ENCODE assay signal across 1 cellular context in genomic region chr10:72061491-72061890, GRCh38.
TF ChIP-seq lines count a peak whose summit lies in the region.

No MANE protein-coding gene starts in this region.

TF ChIP-seq in HepG2, 621 proteins besides CTCF, POLR2A, EP300 and RAD21 (continued from another document):
- TF ChIP-seq ZNF687 (CRISPR knock-in tag; IDR thresholded peaks at IDR 0.05), result peak; percentile 48; the same call in 1 of the 2 replicates
- peak; percentile 74 for TF ChIP-seq STAG1 (CRISPR knock-in tag; IDR thresholded peaks at IDR 0.05)
- TF ChIP-seq TBX2 (CRISPR knock-in tag; IDR thresholded peaks at IDR 0.05; ENCODE audit: borderline replicate concordance), result 0 out of 2 replicates have a peak, but pooled peaks have one; percentile 35
- TF ChIP-seq CCDC6 (CRISPR knock-in tag; IDR thresholded peaks at IDR 0.05), result 0 out of 2 replicates have a peak, but pooled peaks have one; percentile 21
- TF ChIP-seq FOXA3 (CRISPR knock-in tag; IDR thresholded peaks at IDR 0.05), result no peak
- no peak for TF ChIP-seq ZNF282 (IDR thresholded peaks at IDR 0.05; ENCODE audit: partially characterized antibody)
- TF ChIP-seq HBP1 (CRISPR knock-in tag; IDR thresholded peaks at IDR 0.05; ENCODE audit: low read depth), result no peak
- TF ChIP-seq RFXAP (CRISPR knock-in tag; IDR thresholded peaks at IDR 0.05; ENCODE audit: borderline replicate concordance), result no peak
- TF ChIP-seq SALL1 (CRISPR knock-in tag; IDR thresholded peaks at IDR 0.05), result peak; percentile 45
- TF ChIP-seq SRSF1 (optimal IDR thresholded peaks at IDR 0.05; ENCODE audit: low read depth, low read length), result no peak
- TF ChIP-seq HMGXB4 (CRISPR knock-in tag; IDR thresholded peaks at IDR 0.05; ENCODE audit: borderline replicate concordance in 1 of 2, low read depth in 1 of 2), result 0 out of 4 replicates have a peak, but pooled peaks of 1 of the 2 experiments have one; percentile 22
- no peak for TF ChIP-seq MYC (CRISPR knock-in tag; IDR thresholded peaks at IDR 0.05; ENCODE audit: borderline replicate concordance)
- no peak for TF ChIP-seq ZNF792 (CRISPR knock-in tag; IDR thresholded peaks at IDR 0.05)
- no peak for TF ChIP-seq SMARCC2 (IDR thresholded peaks at IDR 0.05)
- TF ChIP-seq PATZ1 (CRISPR knock-in tag; IDR thresholded peaks at IDR 0.05), result 0 out of 2 replicates have a peak, but pooled peaks have one; percentile 27
- no peak for TF ChIP-seq NR2F6 (IDR thresholded peaks at IDR 0.05)
- TF ChIP-seq NR2F6 (CRISPR knock-in tag; IDR thresholded peaks at IDR 0.05), result 0 out of 2 replicates have a peak, but pooled peaks have one; percentile 10
